ENCODE assay signal across 23 cellular contexts in genomic region chr1:112923956-112924349, GRCh38. TPM values are rescaled to one million over a fixed set of nuclear protein-coding genes. Genes with fewer than 3 reads are reported as not detected.
DNase-seq lines count a peak whose midpoint lies in the region; ATAC-seq, FAIRE-seq and TF ChIP-seq lines count a peak whose summit lies in the region.
"Had no signal": no experiment of that assay in that cellular context is flagged by ENCODE, and none has a peak within 500 bp of the region (broad histone marks: within the 10 kb centered on the region; RNA-seq: fewer than 3 reads in every experiment).

No MANE protein-coding gene starts in this region.

- no peak overlapping the region for H3K27ac Mint-ChIP-seq in GM23338
- H3K27ac Mint-ChIP-seq in activated naive CD4-positive, alpha-beta T cell treated with anti-CD3 and anti-CD28 coated beads for 36 hours: no peak overlapping the region

- H3K9ac ChIP-seq in OCI-LY1 (ENCODE audit: low read length) (no peak overlapping the region), HepG2 (ENCODE audit: insufficient read depth, low read depth, low read length) (no peak overlapping the region)

- H2AFZ ChIP-seq in GM23338 (no peak overlapping the region), OCI-LY1 (ENCODE audit: low read length) (no peak overlapping the region), HepG2 (ENCODE audit: low read length) (no peak overlapping the region)

- peaks cover 7% of the 10 kb centered on the region; the same call in 1 of the 2 replicates for H3K4me1 ChIP-seq in GM23338 (ENCODE audit: insufficient read depth)
- H3K4me1 ChIP-seq in OCI-LY1 (ENCODE audit: insufficient read depth, low read length, severe bottlenecking): peaks cover 9% of the 10 kb centered on the region
- peaks cover 13% of the 10 kb centered on the region for H3K4me1 ChIP-seq in HepG2 (ENCODE audit: insufficient read depth, low read length)
- H3K4me1 ChIP-seq: Peyer's patch had no signal

- BruUV-seq in HepG2 (replicated peaks; lab: Mats Ljungman, UMichigan): no TSS peak

- TF ChIP-seq CTCF in GM12865 (IDR thresholded peaks at IDR 0.05; ENCODE audit: insufficient read depth, low read depth, low read length, missing control alignments) (peak; percentile 1), GM23338 (conservative IDR thresholded peaks at IDR 0.05; ENCODE audit: low read depth in 2 of 2) (peak in 1 of 2 experiments; percentile 55), OCI-LY1 (IDR thresholded peaks at IDR 0.05; ENCODE audit: low read length) (peak; percentile 10; the same call in 1 of the 2 replicates), HepG2 (CRISPR knock-in tag; IDR thresholded peaks at IDR 0.05) (no peak; the same call in 1 of the 2 replicates)

- peaks cover 8% of the 10 kb centered on the region for H3K27me3 Mint-ChIP-seq in GM23338 (ENCODE audit: insufficient read depth, low read depth, poor library complexity)
- no peaks in the 10 kb centered on the region for H3K27me3 Mint-ChIP-seq in activated naive CD4-positive, alpha-beta T cell treated with anti-CD3 and anti-CD28 coated beads for 36 hours (ENCODE audit: low read depth)

- no peak for TF ChIP-seq POLR2A in HepG2 (IDR thresholded peaks at IDR 0.05; ENCODE audit: insufficient read depth in 1 of 2, low read depth in 2 of 2, low read length in 2 of 2)

- H3K4me3 Mint-ChIP-seq in GM23338: no peak overlapping the region
- no peak overlapping the region for H3K4me3 Mint-ChIP-seq in activated naive CD4-positive, alpha-beta T cell treated with anti-CD3 and anti-CD28 coated beads for 36 hours
- H3K4me3 Mint-ChIP-seq: CD14-positive monocyte had no signal

- DNase-seq in GM12865 (ENCODE audit: low read depth): no peak
- DNase-seq in GM23338 (ENCODE audit: low spot score): peak; percentile 25
- DNase-seq in HepG2 (ENCODE audit: low spot score): no peak
- no peak for DNase-seq in cortex of kidney (lab: John Stamatoyannopoulos, UW)
- DNase-seq in activated naive CD4-positive, alpha-beta T cell treated with anti-CD3 and anti-CD28 coated beads for 36 hours: no peak
- DNase-seq: ACHN, AML-193, Caco-2, HCEC 1CT, KG1, MM.1S, NCI-H1092 treated with DMSO at 0.1 percent for 48 hours, NCI-H2081 treated with DMSO at 0.1 percent for 48 hours, NCI-H510A, Peyer's patch, SHP77 treated with DMSO at 0.1 percent for 48 hours had no signal

- no peak for FAIRE-seq in HepG2 (lab: Jason Lieb, UNC)
- FAIRE-seq: GM12891, HTR-8/SVneo had no signal

- H3K36me3 Mint-ChIP-seq in GM23338 (ENCODE audit: low read depth): peaks cover 98% of the 10 kb centered on the region
- peaks cover 37% of the 10 kb centered on the region for H3K36me3 Mint-ChIP-seq in activated naive CD4-positive, alpha-beta T cell treated with anti-CD3 and anti-CD28 coated beads for 36 hours (ENCODE audit: low read depth)

- H3K4me1 Mint-ChIP-seq in GM23338: peaks cover 6% of the 10 kb centered on the region
- no peaks in the 10 kb centered on the region for H3K4me1 Mint-ChIP-seq in activated naive CD4-positive, alpha-beta T cell treated with anti-CD3 and anti-CD28 coated beads for 36 hours (ENCODE audit: low read depth)
- H3K4me1 Mint-ChIP-seq: CD14-positive monocyte had no signal

- no peak for TF ChIP-seq RAD21 in HepG2 (CRISPR knock-in tag; IDR thresholded peaks at IDR 0.05)

- H4K20me1 ChIP-seq in GM23338 (replicated peaks; ENCODE audit: insufficient read depth) (peaks cover 49% of the 10 kb centered on the region), OCI-LY1 (ENCODE audit: insufficient read depth, low read length) (no peaks in the 10 kb centered on the region), HepG2 (ENCODE audit: insufficient read depth, low read length) (peaks cover 7% of the 10 kb centered on the region; the same call in 1 of the 2 replicates)

- CTCF ChIA-PET in HepG2 (lab: Yijun Ruan, JAX; ENCODE audit: low intra/inter-chr PET ratio, low total read pairs): no interaction called here
- CTCF ChIA-PET in activated naive CD4-positive, alpha-beta T cell treated with anti-CD3 and anti-CD28 coated beads for 36 hours (lab: Charles Lee): interaction anchor here (1.0 kb wide), 1 partner anchor 40 kb away, joined by 3 read pairs; no protein-coding TSS in a partner anchor

- 97% methylated on average over 2 of the region's 12 CpGs for WGBS in HepG2 (ENCODE audit: low lambda C conversion rate)

- H3K9me2 ChIP-seq in GM23338 (ENCODE audit: insufficient read depth): no peaks in the 10 kb centered on the region
- H3K9me2 ChIP-seq in OCI-LY1 (ENCODE audit: low read depth, low read length): no peaks in the 10 kb centered on the region

- no peaks in the 10 kb centered on the region for H3K9me3 Mint-ChIP-seq in GM23338
- no peaks in the 10 kb centered on the region for H3K9me3 Mint-ChIP-seq in activated naive CD4-positive, alpha-beta T cell treated with anti-CD3 and anti-CD28 coated beads for 36 hours
- H3K9me3 Mint-ChIP-seq: CD14-positive monocyte had no signal

- H3K4me2 ChIP-seq in GM23338 (no peak overlapping the region), OCI-LY1 (ENCODE audit: low read length) (no peak overlapping the region), HepG2 (ENCODE audit: low read depth, low read length) (no peak overlapping the region)

- H3K79me2 ChIP-seq in GM23338 (replicated peaks; ENCODE audit: insufficient read depth): peaks cover 98% of the 10 kb centered on the region
- no peaks in the 10 kb centered on the region for H3K79me2 ChIP-seq in OCI-LY1 (ENCODE audit: insufficient read depth, low read length)
- H3K79me2 ChIP-seq in HepG2 (ENCODE audit: insufficient read depth, low read length): peaks cover 1% of the 10 kb centered on the region

- intact Hi-C loops in HepG2 (cut with micrococcal nuclease; ENCODE audit: unreplicated experiment): no loop called here
- intact Hi-C loops in activated naive CD4-positive, alpha-beta T cell treated with anti-CD3 and anti-CD28 coated beads for 36 hours (cut with micrococcal nuclease): no loop called here

- in situ Hi-C loops in HepG2 (cut with HindIII; ENCODE audit: extremely low pct_ligation_motif_present, low pct_unique_long_range_greater_than_20kb): no loop called here

- H3K36me3 ChIP-seq in GM23338 (ENCODE audit: insufficient read depth) (peaks cover 70% of the 10 kb centered on the region), OCI-LY1 (ENCODE audit: insufficient read depth, low read length) (peaks cover 90% of the 10 kb centered on the region), HepG2 (replicated peaks in 1 of 2; ENCODE audit: control insufficient read depth in 1 of 2, insufficient read depth in 2 of 2, low read length in 2 of 2) (peaks cover 17 to 67% of the 10 kb centered on the region in 2 experiments; a peak in 4 of 5 replicates)

- ATAC-seq in GM23338 (peak; percentile 56), HepG2 (peak; percentile 35; the same call in 2 of the 3 replicates), GM19351 (IDR thresholded peaks at IDR 0.05; ENCODE audit: unreplicated experiment) (no peak)
- ATAC-seq: SK-N-SH treated with all-trans-retinoic acid at 6 μM for 48 hours had no signal

- H3K4me3 ChIP-seq in GM12865 (ENCODE audit: low read depth, low read length): no peak overlapping the region
- no peak overlapping the region for H3K4me3 ChIP-seq in GM23338
- no peak overlapping the region for H3K4me3 ChIP-seq in OCI-LY1 (ENCODE audit: low read depth, low read length, poor library complexity, severe bottlenecking)
- no peak overlapping the region for H3K4me3 ChIP-seq in HepG2 (replicated peaks in 1 of 3; ENCODE audit: insufficient read depth in 1 of 3, low read depth in 2 of 3, low read length in 3 of 3)
- H3K4me3 ChIP-seq: Peyer's patch had no signal

- H3K27ac ChIP-seq in GM23338 (ENCODE audit: low read depth): peak overlapping the region; percentile 52; the same call in 1 of the 2 replicates
- no peak overlapping the region for H3K27ac ChIP-seq in OCI-LY1 (ENCODE audit: low read depth, low read length, poor library complexity, severe bottlenecking)
- no peak overlapping the region for H3K27ac ChIP-seq in HepG2 (ENCODE audit: extremely low read length, insufficient read depth, low read length)
- H3K27ac ChIP-seq: HL-60, Peyer's patch had no signal

- no peaks in the 10 kb centered on the region for H3K9me3 ChIP-seq in OCI-LY1 (ENCODE audit: low read length)
- no peaks in the 10 kb centered on the region for H3K9me3 ChIP-seq in HepG2 (ENCODE audit: low read length)
- H3K9me3 ChIP-seq: Caco-2, Peyer's patch had no signal

- H3K27me3 ChIP-seq in GM23338 (ENCODE audit: insufficient read depth): no peaks in the 10 kb centered on the region
- H3K27me3 ChIP-seq in OCI-LY1 (ENCODE audit: insufficient read depth, low read length): no peaks in the 10 kb centered on the region
- H3K27me3 ChIP-seq in HepG2 (ENCODE audit: control insufficient read depth in 1 of 2, insufficient read depth in 2 of 2, low read length in 2 of 2): no peaks in the 10 kb centered on the region; a peak in 1 of 5 replicates
- H3K27me3 ChIP-seq: Peyer's patch had no signal

- TF ChIP-seq EP300 in HepG2 (IDR thresholded peaks at IDR 0.05; ENCODE audit: low read depth in 2 of 2, low read length in 2 of 2): no peak
- TF ChIP-seq EP300 in HepG2 (CRISPR knock-in tag; IDR thresholded peaks at IDR 0.05; ENCODE audit: borderline replicate concordance): no peak

- POLR2A ChIA-PET in HepG2 (lab: Yijun Ruan, JAX): no interaction called here

- H3F3A ChIP-seq in GM23338 (replicated peaks; ENCODE audit: low read depth) (peaks cover 31% of the 10 kb centered on the region), OCI-LY1 (ENCODE audit: insufficient read depth, low read length) (no peaks in the 10 kb centered on the region)

RNA-seq across cellular contexts. Expression of gene SLC16A1, which starts 32.0 kb away (rescaled TPM):
- 559 and 593 TPM in 2 replicates for total RNA-seq in GM23338 (2014; rRNA removed; shearing (Covaris generic))
- polyA plus RNA-seq in GM23338 (2016; fragmentation: Nextera tagmentation; extraction: Ambion mirVana) (218 and 231 TPM in 2 replicates), HepG2 (2011; rRNA removed) (135 and 142 TPM in 2 replicates)
- total RNA-seq in HepG2 (2016; rRNA removed; fragmentation: Illumina TruSeq; extraction: Trizol): 67.0 and 106 TPM in 2 replicates
- 5.3 and 6.0 TPM in 2 replicates for total RNA-seq in HepG2 (2016; cell fraction: cytosol; rRNA removed; fragmentation: Illumina TruSeq; extraction: Trizol; ENCODE audit: low read depth)
- 65.8 and 105 TPM in 2 replicates for total RNA-seq in HepG2 (2016; cell fraction: insoluble cytoplasmic fraction; rRNA removed; fragmentation: Illumina TruSeq; extraction: Trizol)
- 15.3 and 18.4 TPM in 2 replicates for total RNA-seq in HepG2 (2016; cell fraction: membrane; rRNA removed; fragmentation: Illumina TruSeq; extraction: Trizol)
- 102 and 125 TPM in 2 replicates for total RNA-seq in HepG2 (2016; cell fraction: nucleus; rRNA removed; fragmentation: Illumina TruSeq; extraction: Trizol)
- polyA plus RNA-seq in HepG2 (2011; cell fraction: cytosol; rRNA removed): 110 and 155 TPM in 2 replicates
- 50.4 and 50.5 TPM in 2 replicates for polyA plus RNA-seq in HepG2 (2011; cell fraction: nucleus; rRNA removed)
- 134 and 147 TPM in 2 replicates for polyA plus RNA-seq in HepG2 (2012)
- 3.0 and 3.3 TPM in 2 replicates for polyA plus RNA-seq in HepG2 (2016; cell fraction: cytosol; fragmentation: Illumina TruSeq; extraction: Trizol; ENCODE audit: low read depth)
- 49.1 and 53.6 TPM in 2 replicates for polyA plus RNA-seq in HepG2 (2016; cell fraction: insoluble cytoplasmic fraction; fragmentation: Illumina TruSeq; extraction: Trizol; ENCODE audit: low read depth)
- polyA plus RNA-seq in HepG2 (2016; cell fraction: membrane; fragmentation: Illumina TruSeq; extraction: Trizol; ENCODE audit: low read depth): 8.1 and 9.3 TPM in 2 replicates
- 109 and 119 TPM in 2 replicates for polyA plus RNA-seq in HepG2 (2016; cell fraction: nucleus; fragmentation: Illumina TruSeq; extraction: Trizol; ENCODE audit: insufficient read depth, low read depth)
- polyA minus RNA-seq in HepG2 (2011; rRNA and poly(A)+ RNA removed; ENCODE audit: low replicate concordance): 467 and 535 TPM in 2 replicates
- 185 and 199 TPM in 2 replicates for polyA minus RNA-seq in HepG2 (2011; cell fraction: cytosol; rRNA and poly(A)+ RNA removed)
- polyA minus RNA-seq in HepG2 (2011; cell fraction: nucleus; rRNA and poly(A)+ RNA removed): 108 and 115 TPM in 2 replicates
- total RNA-seq in activated naive CD4-positive, alpha-beta T cell treated with anti-CD3 and anti-CD28 coated beads for 36 hours: 10 to 100 TPM; 56.3 to 57.5 TPM
